In the genomic region with DNA sequence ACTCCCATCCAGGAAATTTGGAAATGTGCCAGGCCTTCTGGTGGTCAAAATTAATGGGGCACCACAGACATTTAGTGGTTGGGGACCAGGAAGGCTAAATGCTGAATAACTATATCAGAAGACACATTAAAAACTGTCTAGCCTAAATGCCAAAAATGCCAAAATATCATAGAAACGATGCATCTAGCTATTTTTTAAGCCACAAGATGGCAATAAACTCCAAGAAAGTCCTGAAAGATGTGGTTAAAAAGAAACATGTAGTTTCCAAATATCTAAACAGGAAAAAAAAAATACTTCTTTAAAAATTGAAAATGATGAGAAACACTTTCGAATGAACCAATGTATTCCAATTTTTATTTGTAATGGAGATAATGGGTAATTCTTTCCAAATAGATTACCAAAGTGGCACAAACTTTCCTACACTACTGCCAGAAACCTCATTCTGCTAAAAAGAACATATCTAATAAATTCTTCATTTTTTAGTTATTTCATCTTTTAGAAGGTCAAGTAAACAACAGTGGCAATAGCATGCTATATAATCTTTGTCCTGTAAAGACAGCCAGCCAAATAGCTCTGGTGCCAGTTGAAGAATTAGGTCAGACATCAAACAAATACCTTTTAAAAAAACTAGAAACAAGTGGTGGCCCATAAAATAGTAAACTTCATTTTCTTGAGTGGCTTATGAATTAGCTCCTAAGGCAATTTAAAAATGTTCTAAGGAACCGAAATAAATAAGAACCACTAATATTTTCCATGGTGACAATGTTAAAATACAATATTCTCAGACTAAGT, we compare ENCODE assay signal across 11 cellular contexts.
DNase-seq lines count a peak whose midpoint lies in the region; ATAC-seq and TF ChIP-seq lines count a peak whose summit lies in the region.
"Had no signal": no experiment of that assay in that cellular context is flagged by ENCODE, and none has a peak within 500 bp of the region (broad histone marks: within the 10 kb centered on the region; RNA-seq: fewer than 3 reads in every experiment).

No MANE protein-coding gene starts in this region.

- CTCF ChIA-PET in RWPE1 (lab: Yijun Ruan, JAX) = interaction anchor here (0.6 kb wide), 1 partner anchor 49 kb away, joined by 3 read pairs; no protein-coding TSS in a partner anchor

- ATAC-seq in HG02623 (IDR thresholded peaks at IDR 0.05; ENCODE audit: unreplicated experiment) = no peak
- no peak for ATAC-seq in GM21367 (IDR thresholded peaks at IDR 0.05; ENCODE audit: unreplicated experiment)

- POLR2A ChIA-PET in RWPE1 (lab: Yijun Ruan, JAX; ENCODE audit: low non-redundant PET) = no interaction called here

- TF ChIP-seq CTCF in 22Rv1 (IDR thresholded peaks at IDR 0.05) (peak; percentile 21; the same call in 1 of the 2 replicates), VCaP (conservative IDR thresholded peaks at IDR 0.05) (peak; percentile 47), RWPE1 (conservative IDR thresholded peaks at IDR 0.05; ENCODE audit: low read depth) (no peak)

- DNase-seq in GM03348 (ENCODE audit: low spot score) (peak; percentile 8), glomerular visceral epithelial cell (ENCODE audit: extremely low spot score) (peak; percentile 40), RWPE1 (ENCODE audit: low spot score) (no peak)
- no peak for DNase-seq in stimulated activated CD4-positive, alpha-beta T cell treated with anti-CD3 and anti-CD28 coated beads, Interleukin-2, amount 100 ng/mL, for 48 hours
- DNase-seq: CD4-positive, alpha-beta memory T cell; NCI-H1436 treated with DMSO at 0.1 percent for 48 hours; sigmoid colon had no signal

- H3K27ac ChIP-seq in 22Rv1 (no peak overlapping the region), VCaP (0 out of 2 replicates have a peak overlapping the region, but pooled peaks have one; percentile 3), RWPE1 (no peak overlapping the region)
- H3K27ac ChIP-seq: sigmoid colon had no signal

Comparison
In these comparisons a context has a peak if more than half of its experiments do, and no peak if none do; other contexts are left out.
1. DNase-seq: peak in GM03348 (single experiment) and glomerular visceral epithelial cell (single experiment); none in stimulated activated CD4-positive, alpha-beta T cell treated with anti-CD3 and anti-CD28 coated beads, Interleukin-2, amount 100 ng/mL, for 48 hours (0 of 2) and RWPE1 (single experiment).